Comparison of ENCODE assay signal across 23 cellular contexts in the genomic region with DNA sequence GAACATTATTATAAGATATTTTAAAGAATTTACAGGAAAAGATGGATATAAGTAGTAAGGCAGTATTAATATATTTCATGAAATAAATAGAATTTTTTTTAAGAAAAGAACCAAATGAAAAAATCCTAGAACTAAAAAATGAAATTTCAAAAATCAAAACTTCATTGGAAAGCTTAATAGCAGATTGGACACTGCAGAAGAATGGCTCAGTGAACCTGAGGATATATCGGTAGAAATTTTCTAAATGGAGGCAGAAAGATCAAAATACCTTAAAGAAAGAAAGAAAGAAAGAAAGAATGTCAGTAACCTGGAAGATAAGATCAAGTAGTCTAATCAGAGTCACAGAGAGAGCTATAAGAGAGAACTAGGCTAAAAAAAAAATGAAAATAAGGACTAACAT. TPM values are rescaled to one million over a fixed set of nuclear protein-coding genes. Genes with fewer than 3 reads are reported as not detected.
DNase-seq lines count a peak whose midpoint lies in the region; ATAC-seq, FAIRE-seq and TF ChIP-seq lines count a peak whose summit lies in the region.
"Had no signal": no experiment of that assay in that cellular context is flagged by ENCODE, and none has a peak within 500 bp of the region (broad histone marks: within the 10 kb centered on the region; RNA-seq: fewer than 3 reads in every experiment).

No MANE protein-coding gene starts in this region.

- H3F3A ChIP-seq in SK-N-SH (replicated peaks; ENCODE audit: insufficient read depth), result no peaks in the 10 kb centered on the region

- H3K9me2 ChIP-seq in SK-N-SH, result no peaks in the 10 kb centered on the region

- ATAC-seq in SK-N-SH treated with all-trans-retinoic acid at 6 μM for 48 hours (no peak), K562 (no peak)
- ATAC-seq: A549; CD8-positive, alpha-beta T cell; GM12878 had no signal

- no peaks in the 10 kb centered on the region for H3K79me2 ChIP-seq in SK-N-SH (ENCODE audit: insufficient read depth)
- no peaks in the 10 kb centered on the region for H3K79me2 ChIP-seq in K562 (ENCODE audit: control insufficient read depth, insufficient read depth, low read length)

- TF ChIP-seq CTCF in SK-N-SH (IDR thresholded peaks at IDR 0.05), result no peak
- TF ChIP-seq CTCF in HEK293 (tag by site-specific recombination; IDR thresholded peaks at IDR 0.05), result no peak
- no peak for TF ChIP-seq CTCF in K562 (IDR thresholded peaks at IDR 0.05 in 2 of 3, conservative IDR thresholded peaks at IDR 0.05 in 1 of 3; ENCODE audit: insufficient read depth in 2 of 3, low read depth in 1 of 3, low read length in 3 of 3)
- no peak for TF ChIP-seq CTCF in kidney (IDR thresholded peaks at IDR 0.05; ENCODE audit: borderline replicate concordance, extremely low read depth, insufficient read depth)

- POLR2A ChIA-PET in SK-N-SH (lab: Yijun Ruan, JAX) (no interaction called here), HEK293 (lab: Yijun Ruan, JAX) (no interaction called here), K562 (lab: Yijun Ruan, JAX) (no interaction called here)

- TF ChIP-seq RAD21 in SK-N-SH (IDR thresholded peaks at IDR 0.05; ENCODE audit: low read length) (no peak), K562 (CRISPR knock-in tag; conservative IDR thresholded peaks at IDR 0.05 in 1 of 2, IDR thresholded peaks at IDR 0.05 in 1 of 2) (no peak)

- in situ Hi-C loops in K562 (cut with MboI), result no loop called here

- H3K36me3 ChIP-seq in SK-N-SH (replicated peaks in 1 of 2; ENCODE audit: control insufficient read depth in 1 of 2, insufficient read depth in 2 of 2, low read length in 1 of 2) (no peaks in the 10 kb centered on the region), HEK293 (ENCODE audit: control insufficient read depth in 2 of 2, insufficient read depth in 1 of 2, low read length in 2 of 2) (no peaks in the 10 kb centered on the region), K562 (ENCODE audit: control insufficient read depth, insufficient read depth, low read length) (no peaks in the 10 kb centered on the region), kidney (ENCODE audit: control insufficient read depth in 1 of 2, insufficient read depth in 2 of 2, low read length in 2 of 2) (no peaks in the 10 kb centered on the region)
- H3K36me3 ChIP-seq: BLaER1 treated with 17β-estradiol and CSF1 and Interleukin-3, amounts not matched to agents 10 nM and 100 nM had no signal

- intact Hi-C loops in K562 (cut with micrococcal nuclease), result no loop called here
- intact Hi-C loops in kidney (cut with DNase I), result no loop called here

- H3K27ac ChIP-seq in SK-N-SH (ENCODE audit: low read depth in 2 of 2, low read length in 1 of 2) (no peak overlapping the region), HEK293 (ENCODE audit: extremely low read depth, low read depth, low read length) (no peak overlapping the region), K562 (ENCODE audit: extremely low read depth, low read depth, low read length) (no peak overlapping the region), kidney (ENCODE audit: low read depth in 2 of 2, low read length in 2 of 2) (no peak overlapping the region)
- H3K27ac ChIP-seq: 22Rv1, A549, C4-2B had no signal

- H2AFZ ChIP-seq in SK-N-SH (ENCODE audit: low read depth), result no peak overlapping the region
- H2AFZ ChIP-seq in K562 (ENCODE audit: low read depth, low read length), result no peak overlapping the region

- TF ChIP-seq EP300 in SK-N-SH (IDR thresholded peaks at IDR 0.05; ENCODE audit: borderline replicate concordance in 1 of 2, low read depth in 1 of 2, low read length in 1 of 2) (no peak), K562 (IDR thresholded peaks at IDR 0.05; ENCODE audit: low read length) (no peak)

- H3K4me1 ChIP-seq in SK-N-SH (ENCODE audit: control insufficient read depth in 1 of 2, insufficient read depth in 2 of 2, low read depth in 1 of 2, low read length in 1 of 2) (no peaks in the 10 kb centered on the region), HEK293 (ENCODE audit: control insufficient read depth, insufficient read depth, low read length) (no peaks in the 10 kb centered on the region), K562 (replicated peaks in 1 of 2; ENCODE audit: control insufficient read depth in 2 of 2, insufficient read depth in 2 of 2, low read length in 2 of 2) (no peaks in the 10 kb centered on the region), kidney (ENCODE audit: control insufficient read depth in 1 of 2, insufficient read depth in 1 of 2, low read depth in 1 of 2, low read length in 2 of 2) (no peaks in the 10 kb centered on the region)
- H3K4me1 ChIP-seq: A549 had no signal

- H3K4me2 ChIP-seq in SK-N-SH (no peak overlapping the region), K562 (ENCODE audit: insufficient read depth, low read length) (no peak overlapping the region)
- H3K4me2 ChIP-seq: A549; BLaER1 treated with 17β-estradiol and CSF1 and Interleukin-3, amounts not matched to agents 10 nM and 100 nM had no signal

- 11% methylated on average over 1 of the region's 1 CpG for WGBS in SK-N-SH (ENCODE audit: low lambda C conversion rate)
- 0% methylated on average over 1 of the region's 1 CpG for WGBS in K562 (ENCODE audit: insufficient coverage, low coverage, missing lambda C conversion rate)

- no TSS peak for BruUV-seq in K562 (replicated peaks; lab: Mats Ljungman, UMichigan)

- H3K4me3 ChIP-seq in SK-N-SH (ENCODE audit: low read depth in 2 of 2, low read length in 1 of 2), result no peak overlapping the region
- no peak overlapping the region for H3K4me3 ChIP-seq in HEK293 (ENCODE audit: low read depth, low read length)
- no peak overlapping the region for H3K4me3 ChIP-seq in K562
- H3K4me3 ChIP-seq in kidney (ENCODE audit: low read length in 2 of 2), result no peak overlapping the region
- H3K4me3 ChIP-seq: A549; BLaER1 treated with 17β-estradiol and CSF1 and Interleukin-3, amounts not matched to agents 10 nM and 100 nM; GM12878 had no signal

- H4K20me1 ChIP-seq in SK-N-SH (ENCODE audit: insufficient read depth), result no peaks in the 10 kb centered on the region
- H4K20me1 ChIP-seq in K562 (replicated peaks; ENCODE audit: control insufficient read depth, insufficient read depth, low read length), result no peaks in the 10 kb centered on the region
- H4K20me1 ChIP-seq: BLaER1 treated with 17β-estradiol and CSF1 and Interleukin-3, amounts not matched to agents 10 nM and 100 nM had no signal

- no peak for DNase-seq in SK-N-SH
- DNase-seq in K562 (ENCODE audit: extremely low read depth in 1 of 4, low spot score in 3 of 4), result no peak
- no peak for DNase-seq in kidney
- no peak for DNase-seq in COR-L47 (lab: John Stamatoyannopoulos, UW)
- no peak for DNase-seq in NCI-H345 (lab: John Stamatoyannopoulos, UW)
- DNase-seq: AML-193; CD4-positive, alpha-beta T cell; CD8-positive, alpha-beta T cell; DMS 273 treated with DMSO at 0.1 percent for 48 hours; DMS153; DMS53; DMS79; DND-41; EL; GDM1 had no signal

- FAIRE-seq in K562 (lab: Jason Lieb, UNC), result no peak
- peak; percentile 39 for FAIRE-seq in kidney (lab: Jason Lieb, UNC)
- FAIRE-seq: A549, GM12878, GM12892 had no signal

- H3K9me3 ChIP-seq in SK-N-SH (no peaks in the 10 kb centered on the region), HEK293 (ENCODE audit: control insufficient read depth, insufficient read depth, low read depth, low read length) (no peaks in the 10 kb centered on the region), K562 (replicated peaks; ENCODE audit: control insufficient read depth, insufficient read depth, low read depth, low read length) (peaks cover 6% of the 10 kb centered on the region), kidney (ENCODE audit: control insufficient read depth in 1 of 2, low read length in 2 of 2) (peaks cover 0 to 5% of the 10 kb centered on the region in 2 donors)
- H3K9me3 ChIP-seq: A549 had no signal

- H3K9ac ChIP-seq in SK-N-SH, result no peak overlapping the region
- H3K9ac ChIP-seq in K562 (ENCODE audit: insufficient read depth in 1 of 2, low read depth in 2 of 2, low read length in 2 of 2), result no peak overlapping the region
- H3K9ac ChIP-seq in kidney (ENCODE audit: low read length in 2 of 2), result no peak overlapping the region
- H3K9ac ChIP-seq: BLaER1 treated with 17β-estradiol and CSF1 and Interleukin-3, amounts not matched to agents 10 nM and 100 nM had no signal

- no peaks in the 10 kb centered on the region for H3K9me1 ChIP-seq in K562 (ENCODE audit: control insufficient read depth, insufficient read depth, low read length)

- no peak for TF ChIP-seq POLR2A in K562 (conservative IDR thresholded peaks at IDR 0.05)

- H3K27me3 ChIP-seq in SK-N-SH (ENCODE audit: insufficient read depth) (no peaks in the 10 kb centered on the region), K562 (ENCODE audit: control insufficient read depth in 2 of 2, insufficient read depth in 2 of 2, low read length in 2 of 2) (no peaks in the 10 kb centered on the region; a peak in 1 of 5 replicates)
- H3K27me3 ChIP-seq: BLaER1 treated with 17β-estradiol and CSF1 and Interleukin-3, amounts not matched to agents 10 nM and 100 nM had no signal

- CTCF ChIA-PET in SK-N-SH (lab: Yijun Ruan, JAX) (no interaction called here), HEK293 (lab: Yijun Ruan, JAX) (no interaction called here), K562 (lab: Yijun Ruan, JAX; ENCODE audit: low intra/inter-chr PET ratio) (no interaction called here)

RNA-seq across cellular contexts. Expression of a gene that starts 21.3 kb away (rescaled TPM):
- polyA plus RNA-seq in SK-N-SH (2012; rRNA removed) (0.67 and 1.1 TPM in 2 replicates), K562 (2011; rRNA removed) (23.3 and 41.9 TPM in 2 replicates), K562 (2014; fragmentation: Illumina TruSeq; extraction: Trizol) (13.1 and 14.7 TPM in 2 replicates), K562 (2014; fragmentation: Nextera tagmentation; extraction: Ambion mirVana) (10 to 100 TPM; 14.4 to 15.3 TPM), K562 (2014; rRNA removed) (12.1 and 12.8 TPM in 2 replicates), kidney (ENCODE audit: insufficient read depth, low read depth, low replicate concordance) (12.9 TPM)
- 0.75 and 0.76 TPM in 2 replicates for polyA plus RNA-seq in SK-N-SH (2012; cell fraction: cytosol; rRNA removed)
- 1.8 and 2.2 TPM in 2 replicates for polyA plus RNA-seq in SK-N-SH (2012; cell fraction: nucleus; rRNA removed)
- 69.5 and 141 TPM in 2 replicates for total RNA-seq in K562 (2011; cell fraction: chromatin; rRNA removed; ENCODE audit: low replicate concordance)
- 25.3 and 29.7 TPM in 2 replicates for total RNA-seq in K562 (2011; cell fraction: nucleolus; rRNA removed)
- total RNA-seq in K562 (2011; cell fraction: nucleoplasm; rRNA removed), result 54.5 and 79.6 TPM in 2 replicates
- total RNA-seq in K562 (2014; rRNA removed) (11.3 and 15.5 TPM in 2 replicates), K562 (2014; rRNA removed; fragmentation: Illumina TruSeq; extraction: Trizol) (22.3 and 23.1 TPM in 2 replicates), K562 (2015; rRNA removed; fragmentation: Illumina TruSeq; extraction: Trizol) (15.9 and 18.5 TPM in 2 replicates), K562 (2021) (13.7 and 14.1 TPM in 2 replicates), kidney (48.3 TPM)
- polyA plus RNA-seq in K562 (2011; cell fraction: cytosol; rRNA removed), result 7.1 and 23.1 TPM in 2 replicates
- polyA plus RNA-seq in K562 (2011; cell fraction: nucleus; rRNA removed), result 32.1 and 73.5 TPM in 2 replicates
- polyA plus RNA-seq in K562 (2012), result 11.7 and 13.0 TPM in 2 replicates
- 50.1 and 111 TPM in 2 replicates for polyA minus RNA-seq in K562 (2011; rRNA and poly(A)+ RNA removed)
- 7.6 and 17.4 TPM in 2 replicates for polyA minus RNA-seq in K562 (2011; cell fraction: cytosol; rRNA and poly(A)+ RNA removed)
- 56.5 and 184 TPM in 2 replicates for polyA minus RNA-seq in K562 (2011; cell fraction: nucleus; rRNA and poly(A)+ RNA removed)

RNA-seq across cellular contexts. Expression of a gene that starts 33.0 kb away (rescaled TPM):
- polyA plus RNA-seq in SK-N-SH (2012; rRNA removed) (0.84 and 0.96 TPM in 2 replicates), K562 (2011; rRNA removed) (5.0 and 5.2 TPM in 2 replicates), K562 (2014; fragmentation: Illumina TruSeq; extraction: Trizol) (11.0 and 11.1 TPM in 2 replicates), K562 (2014; fragmentation: Nextera tagmentation; extraction: Ambion mirVana) (1 to 10 TPM; 3.6 to 3.8 TPM), K562 (2014; rRNA removed) (5.8 and 7.7 TPM in 2 replicates), kidney (ENCODE audit: insufficient read depth, low read depth, low replicate concordance) (5.1 TPM)
- 1.3 and 1.5 TPM in 2 replicates for polyA plus RNA-seq in SK-N-SH (2012; cell fraction: cytosol; rRNA removed)
- polyA plus RNA-seq in SK-N-SH (2012; cell fraction: nucleus; rRNA removed), result 0.40 and 0.61 TPM in 2 replicates
- 4.5 and 18.9 TPM in 2 replicates for total RNA-seq in K562 (2011; cell fraction: chromatin; rRNA removed; ENCODE audit: low replicate concordance)
- 4.0 and 5.4 TPM in 2 replicates for total RNA-seq in K562 (2011; cell fraction: nucleolus; rRNA removed)
- total RNA-seq in K562 (2011; cell fraction: nucleoplasm; rRNA removed), result 6.9 and 7.6 TPM in 2 replicates
- total RNA-seq in K562 (2014; rRNA removed) (7.9 and 9.8 TPM in 2 replicates), K562 (2014; rRNA removed; fragmentation: Illumina TruSeq; extraction: Trizol) (15.0 and 15.9 TPM in 2 replicates), K562 (2015; rRNA removed; fragmentation: Illumina TruSeq; extraction: Trizol) (12.5 and 13.4 TPM in 2 replicates), K562 (2021) (9.8 and 10.4 TPM in 2 replicates), kidney (9.1 TPM)
- 2.2 and 3.1 TPM in 2 replicates for polyA plus RNA-seq in K562 (2011; cell fraction: cytosol; rRNA removed)
- 5.9 and 7.2 TPM in 2 replicates for polyA plus RNA-seq in K562 (2011; cell fraction: nucleus; rRNA removed)
- 8.5 and 10.8 TPM in 2 replicates for polyA plus RNA-seq in K562 (2012)
- 8.8 and 12.0 TPM in 2 replicates for polyA minus RNA-seq in K562 (2011; rRNA and poly(A)+ RNA removed)
- 2.6 and 5.5 TPM in 2 replicates for polyA minus RNA-seq in K562 (2011; cell fraction: cytosol; rRNA and poly(A)+ RNA removed)
- polyA minus RNA-seq in K562 (2011; cell fraction: nucleus; rRNA and poly(A)+ RNA removed), result 7.3 and 15.7 TPM in 2 replicates
